Comparison of ENCODE assay signal across 8 cellular contexts in the genomic region with DNA sequence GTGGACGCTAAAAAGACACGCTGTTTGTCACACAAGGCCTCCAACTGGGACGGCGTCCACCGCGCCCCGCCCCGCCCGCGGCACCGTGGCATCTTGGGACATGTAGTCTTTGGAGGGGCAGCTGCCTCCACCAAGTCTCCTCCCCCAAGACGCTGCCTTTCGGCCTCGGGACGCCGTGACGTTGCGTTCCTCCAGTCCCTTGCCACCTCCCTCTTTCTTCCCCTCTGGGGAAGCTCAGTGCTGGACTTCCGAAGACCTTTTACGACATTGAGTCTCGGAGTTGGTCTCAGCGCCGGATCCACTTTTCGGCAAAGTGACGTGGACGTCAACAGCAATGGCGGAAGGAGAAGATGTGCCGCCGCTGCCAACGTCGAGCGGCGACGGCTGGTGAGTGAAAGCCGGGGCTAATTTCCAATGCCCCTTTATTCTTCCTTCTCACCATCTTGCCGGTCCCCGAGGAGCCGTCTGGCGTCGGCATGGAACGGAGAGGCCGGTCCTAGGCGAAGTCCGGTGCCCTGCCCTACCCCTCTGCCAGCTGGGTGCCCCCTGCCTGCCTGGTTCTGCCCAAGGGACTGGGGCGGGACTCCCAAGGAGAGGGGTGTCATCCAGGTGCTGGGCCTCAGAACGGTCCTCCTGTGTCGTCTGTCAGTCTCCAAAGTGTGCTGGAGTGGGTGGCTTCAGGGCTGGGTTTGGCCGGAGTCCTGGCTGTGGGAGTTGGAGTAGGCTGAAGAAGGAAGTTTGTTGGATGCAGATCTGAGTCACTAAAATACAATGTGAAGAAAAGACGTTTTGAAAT. TPM values are rescaled to one million over a fixed set of nuclear protein-coding genes. Genes with fewer than 3 reads are reported as not detected.
A peak's percentile ranks its signal among the peaks of the same experiment; 100 is the strongest.
DNase-seq lines count a peak whose midpoint lies in the region; ATAC-seq and TF ChIP-seq lines count a peak whose summit lies in the region.

A gene (plus strand): TSS at position 308 of the 796 bp plus-strand sequence. CDS start 27 bp downstream, at position 335.

- no peaks in the 10 kb centered on the region for H3K27me3 ChIP-seq in GM06990 (replicated peaks; ENCODE audit: control insufficient read depth, insufficient read depth, low read length)
- no peaks in the 10 kb centered on the region for H3K27me3 ChIP-seq in SK-N-SH (ENCODE audit: insufficient read depth)
- no peaks in the 10 kb centered on the region for H3K27me3 ChIP-seq in gastroesophageal sphincter
- no peaks in the 10 kb centered on the region for H3K27me3 ChIP-seq in neutrophil

- peak within 1 kb of the TSS; percentile 87 for H2AFZ ChIP-seq in SK-N-SH (ENCODE audit: low read depth)

- DNase-seq in GM06990 (ENCODE audit: extremely low read depth, insufficient read length) (peak; percentile 99), NCI-H1048 (lab: John Stamatoyannopoulos, UW) (peak; percentile 94), SK-N-SH (peak; percentile 93), substantia nigra (lab: John Stamatoyannopoulos, UW) (peak; percentile 80 to 99 (median 98))
- DNase-seq in activated naive CD4-positive, alpha-beta T cell treated with anti-CD3 and anti-CD28 coated beads, Interleukin-2, amount 50 U/mL, for 16 hours, result peak; percentile 97

- no peak for TF ChIP-seq RAD21 in SK-N-SH (IDR thresholded peaks at IDR 0.05; ENCODE audit: low read length)

- no peaks in the 10 kb centered on the region for H3K9me3 ChIP-seq in SK-N-SH
- H3K9me3 ChIP-seq in gastroesophageal sphincter, result no peaks in the 10 kb centered on the region
- no peaks in the 10 kb centered on the region for H3K9me3 ChIP-seq in neutrophil

- H3K4me3 ChIP-seq in GM06990 (replicated peaks; ENCODE audit: low read depth, low read length) (peak within 1 kb of the TSS; percentile 100), SK-N-SH (ENCODE audit: low read depth in 2 of 2, low read length in 1 of 2) (peak within 1 kb of the TSS; percentile 97 to 99), gastroesophageal sphincter (peak within 1 kb of the TSS; percentile 66 to 100), neutrophil (ENCODE audit: low read depth in 1 of 2, low read length in 1 of 2) (peak within 1 kb of the TSS; percentile 90)

- CTCF ChIA-PET in SK-N-SH (lab: Yijun Ruan, JAX), result interaction anchor here (0.7 to 2.3 kb wide), 12 partner anchors 8 to 443 kb away, joined by 3 to 12 read pairs (median 3); a partner anchor contains a TSS

- peak within 1 kb of the TSS; percentile 86 to 93 for H3K27ac ChIP-seq in SK-N-SH (ENCODE audit: low read depth in 2 of 2, low read length in 1 of 2)
- peak within 1 kb of the TSS; percentile 89 to 99 (median 99) for H3K27ac ChIP-seq in gastroesophageal sphincter
- peak within 1 kb of the TSS; percentile 98 for H3K27ac ChIP-seq in neutrophil
- H3K27ac ChIP-seq in substantia nigra (ENCODE audit: low read depth, low read length, poor library complexity, severe bottlenecking), result peak within 1 kb of the TSS; percentile 81

- H3K79me2 ChIP-seq in SK-N-SH (ENCODE audit: insufficient read depth), result peaks cover 51% of the 10 kb centered on the region

- H3F3A ChIP-seq in SK-N-SH (replicated peaks; ENCODE audit: insufficient read depth), result peaks cover 3% of the 10 kb centered on the region

- peak; percentile 100 for ATAC-seq in HG02588 (IDR thresholded peaks at IDR 0.05; ENCODE audit: unreplicated experiment)
- ATAC-seq in gastroesophageal sphincter, result peak; percentile 100

- POLR2A ChIA-PET in SK-N-SH (lab: Yijun Ruan, JAX), result interaction anchor here (0.5 to 1.0 kb wide), 4 partner anchors 73 to 755 kb away, joined by 3 read pairs; a partner anchor contains a TSS

- peak; percentile 19 for TF ChIP-seq CTCF in GM06990 (IDR thresholded peaks at IDR 0.05; ENCODE audit: insufficient read depth, low read length, poor library complexity, severe bottlenecking)
- TF ChIP-seq CTCF in SK-N-SH (IDR thresholded peaks at IDR 0.05), result no peak; the same call in 1 of the 2 replicates
- peak in 1 of 4 experiments; percentile 35 for TF ChIP-seq CTCF in gastroesophageal sphincter (IDR thresholded peaks at IDR 0.05)
- peak; percentile 52 for TF ChIP-seq CTCF in neutrophil (IDR thresholded peaks at IDR 0.05)

- TF ChIP-seq EP300 in SK-N-SH (IDR thresholded peaks at IDR 0.05; ENCODE audit: borderline replicate concordance in 1 of 2, low read depth in 1 of 2, low read length in 1 of 2) (no peak), gastroesophageal sphincter (IDR thresholded peaks at IDR 0.05) (no peak)

- H4K20me1 ChIP-seq in SK-N-SH (ENCODE audit: insufficient read depth), result peaks cover 6% of the 10 kb centered on the region; the same call in 1 of the 2 replicates

- 1% methylated on average over 36 of the region's 49 CpGs for WGBS in SK-N-SH (ENCODE audit: low lambda C conversion rate)
- 0 to 3% methylated on average over 5 to 13 of the region's 49 CpGs for WGBS in gastroesophageal sphincter (ENCODE audit: low coverage in 1 of 2), 2 donors

- H3K9me2 ChIP-seq in SK-N-SH, result no peaks in the 10 kb centered on the region

- TF ChIP-seq POLR2A in gastroesophageal sphincter (IDR thresholded peaks at IDR 0.05), result peak; percentile 87 to 90

- H3K9ac ChIP-seq in SK-N-SH, result peak within 1 kb of the TSS; percentile 94

- H3K4me2 ChIP-seq in SK-N-SH, result peak within 1 kb of the TSS; percentile 86

- no peaks in the 10 kb centered on the region for H3K36me3 ChIP-seq in GM06990 (ENCODE audit: control insufficient read depth, insufficient read depth, low read length)
- no peaks in the 10 kb centered on the region for H3K36me3 ChIP-seq in SK-N-SH (replicated peaks in 1 of 2; ENCODE audit: control insufficient read depth in 1 of 2, insufficient read depth in 2 of 2, low read length in 1 of 2)
- H3K36me3 ChIP-seq in gastroesophageal sphincter, result no peaks in the 10 kb centered on the region
- H3K36me3 ChIP-seq in neutrophil, result no peaks in the 10 kb centered on the region

- H3K4me1 ChIP-seq in SK-N-SH (ENCODE audit: control insufficient read depth in 1 of 2, insufficient read depth in 2 of 2, low read depth in 1 of 2, low read length in 1 of 2) (peaks cover 16 to 25% of the 10 kb centered on the region in 2 experiments; a peak in 3 of 4 replicates), gastroesophageal sphincter (peaks cover 10 to 56% (median 11%) of the 10 kb centered on the region in 3 donors), neutrophil (ENCODE audit: control insufficient read depth in 1 of 2, insufficient read depth in 1 of 2, low read depth in 1 of 2, low read length in 1 of 2) (peaks cover 16 to 21% of the 10 kb centered on the region in 2 experiments)

TF ChIP-seq in SK-N-SH, 30 proteins besides CTCF, POLR2A, EP300 and RAD21 (continues in another document):
- TF ChIP-seq GABPA (IDR thresholded peaks at IDR 0.05; ENCODE audit: low read depth) (peak; percentile 62; the same call in 1 of the 2 replicates), TAF1 (IDR thresholded peaks at IDR 0.05; ENCODE audit: borderline replicate concordance, low read depth, low read length) (peak; percentile 81), JUND (IDR thresholded peaks at IDR 0.05) (no peak), SIN3A (IDR thresholded peaks at IDR 0.05; ENCODE audit: borderline replicate concordance, low read depth, low read length) (peak; percentile 55; the same call in 1 of the 2 replicates), ELF1 (IDR thresholded peaks at IDR 0.05) (peak; percentile 69; the same call in 1 of the 2 replicates), NFIC (IDR thresholded peaks at IDR 0.05; ENCODE audit: borderline replicate concordance) (0 out of 2 replicates have a peak, but pooled peaks have one; percentile 33), NRF1 (IDR thresholded peaks at IDR 0.05; ENCODE audit: low read depth, low read length) (no peak), POLR2AphosphoS5 (IDR thresholded peaks at IDR 0.05; ENCODE audit: low read depth, low read length) (peak; percentile 86), RCOR1 (IDR thresholded peaks at IDR 0.05; ENCODE audit: low read length) (peak; percentile 28)
- TF ChIP-seq, protein P1, sequence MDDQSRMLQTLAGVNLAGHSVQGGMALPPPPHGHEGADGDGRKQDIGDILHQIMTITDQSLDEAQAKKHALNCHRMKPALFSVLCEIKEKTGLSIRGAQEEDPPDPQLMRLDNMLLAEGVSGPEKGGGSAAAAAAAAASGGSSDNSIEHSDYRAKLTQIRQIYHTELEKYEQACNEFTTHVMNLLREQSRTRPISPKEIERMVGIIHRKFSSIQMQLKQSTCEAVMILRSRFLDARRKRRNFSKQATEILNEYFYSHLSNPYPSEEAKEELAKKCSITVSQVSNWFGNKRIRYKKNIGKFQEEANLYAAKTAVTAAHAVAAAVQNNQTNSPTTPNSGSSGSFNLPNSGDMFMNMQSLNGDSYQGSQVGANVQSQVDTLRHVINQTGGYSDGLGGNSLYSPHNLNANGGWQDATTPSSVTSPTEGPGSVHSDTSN (IDR thresholded peaks at IDR 0.05), result 0 out of 2 replicates have a peak, but pooled peaks have one; percentile 9
- TF ChIP-seq, protein P2, sequence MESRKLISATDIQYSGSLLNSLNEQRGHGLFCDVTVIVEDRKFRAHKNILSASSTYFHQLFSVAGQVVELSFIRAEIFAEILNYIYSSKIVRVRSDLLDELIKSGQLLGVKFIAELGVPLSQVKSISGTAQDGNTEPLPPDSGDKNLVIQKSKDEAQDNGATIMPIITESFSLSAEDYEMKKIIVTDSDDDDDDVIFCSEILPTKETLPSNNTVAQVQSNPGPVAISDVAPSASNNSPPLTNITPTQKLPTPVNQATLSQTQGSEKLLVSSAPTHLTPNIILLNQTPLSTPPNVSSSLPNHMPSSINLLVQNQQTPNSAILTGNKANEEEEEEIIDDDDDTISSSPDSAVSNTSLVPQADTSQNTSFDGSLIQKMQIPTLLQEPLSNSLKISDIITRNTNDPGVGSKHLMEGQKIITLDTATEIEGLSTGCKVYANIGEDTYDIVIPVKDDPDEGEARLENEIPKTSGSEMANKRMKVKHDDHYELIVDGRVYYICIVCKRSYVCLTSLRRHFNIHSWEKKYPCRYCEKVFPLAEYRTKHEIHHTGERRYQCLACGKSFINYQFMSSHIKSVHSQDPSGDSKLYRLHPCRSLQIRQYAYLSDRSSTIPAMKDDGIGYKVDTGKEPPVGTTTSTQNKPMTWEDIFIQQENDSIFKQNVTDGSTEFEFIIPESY (IDR thresholded peaks at IDR 0.05; ENCODE audit: borderline replicate concordance, low read depth), result no peak
- TF ChIP-seq, protein P3, sequence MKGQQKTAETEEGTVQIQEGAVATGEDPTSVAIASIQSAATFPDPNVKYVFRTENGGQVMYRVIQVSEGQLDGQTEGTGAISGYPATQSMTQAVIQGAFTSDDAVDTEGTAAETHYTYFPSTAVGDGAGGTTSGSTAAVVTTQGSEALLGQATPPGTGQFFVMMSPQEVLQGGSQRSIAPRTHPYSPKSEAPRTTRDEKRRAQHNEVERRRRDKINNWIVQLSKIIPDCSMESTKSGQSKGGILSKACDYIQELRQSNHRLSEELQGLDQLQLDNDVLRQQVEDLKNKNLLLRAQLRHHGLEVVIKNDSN (IDR thresholded peaks at IDR 0.05; ENCODE audit: borderline replicate concordance, low read depth), result no peak

RNA-seq across cellular contexts. Expression of the gene that starts here (rescaled TPM):
- 6.7 and 10.9 TPM in 2 replicates for polyA plus RNA-seq in SK-N-SH (2012; rRNA removed)
- 11.7 and 13.6 TPM in 2 replicates for polyA plus RNA-seq in SK-N-SH (2012; cell fraction: cytosol; rRNA removed)
- 6.5 and 11.0 TPM in 2 replicates for polyA plus RNA-seq in SK-N-SH (2012; cell fraction: nucleus; rRNA removed)
- total RNA-seq in gastroesophageal sphincter, result 10 to 100 TPM; 23.9 to 37.2 (median 34.0) TPM

Comparison
In these comparisons a context has a peak if more than half of its experiments do, and no peak if none do; other contexts are left out.
1. Peak in every context shown above with its lines: DNase-seq, ATAC-seq, H3K4me3 ChIP-seq and H3K27ac ChIP-seq.